ENCODE assay signal across 20 cellular contexts in genomic region chr11:34206598-34207300, GRCh38.
DNase-seq lines count a peak whose midpoint lies in the region; FAIRE-seq and TF ChIP-seq lines count a peak whose summit lies in the region.
"Had no signal": no experiment of that assay in that cellular context is flagged by ENCODE, and none has a peak within 500 bp of the region (broad histone marks: within the 10 kb centered on the region; RNA-seq: fewer than 3 reads in every experiment).

No MANE protein-coding gene starts in this region.

- peak overlapping the region; percentile 73 for H3K27ac ChIP-seq in endodermal cell (ENCODE audit: low read depth, low read length)
- no peak overlapping the region for H3K27ac ChIP-seq in neural progenitor cell
- H3K27ac ChIP-seq: C4-2B, prostate gland, thyroid gland had no signal

- H3K9me3 ChIP-seq in endodermal cell (ENCODE audit: control insufficient read depth, low read length) (no peaks in the 10 kb centered on the region), neural progenitor cell (ENCODE audit: low read depth) (no peaks in the 10 kb centered on the region)
- H3K9me3 ChIP-seq: prostate gland, thyroid gland had no signal

- DNase-seq in GDM1 (lab: John Stamatoyannopoulos, UW) (peak; percentile 26), NCI-H69 (lab: John Stamatoyannopoulos, UW) (peak; percentile 52), endodermal cell (no peak), neural progenitor cell (ENCODE audit: low spot score) (peak; percentile 55), NCI-H1105 treated with DMSO at 0.1 percent for 48 hours (lab: John Stamatoyannopoulos, UW) (no peak), AML-193 (lab: John Stamatoyannopoulos, UW) (no peak), D721Med (ENCODE audit: insufficient read length, low spot score) (no peak), activated gamma-delta T cell (lab: John Stamatoyannopoulos, UW) (no peak)
- DNase-seq: activated CD4-positive, alpha-beta T cell treated with anti-CD3 and anti-CD28 coated beads for 4 hours; aorta; immature natural killer cell; midbrain; NCI-H1092; NCI-H226; PC-9; T-helper 1 cell; thyroid gland had no signal

- H3K4me3 Mint-ChIP-seq in endodermal cell = no peak overlapping the region
- H3K4me3 Mint-ChIP-seq in neural progenitor cell = peak overlapping the region; percentile 9
- H3K4me3 Mint-ChIP-seq: immature natural killer cell had no signal

- H3K27me3 ChIP-seq in endodermal cell (ENCODE audit: control insufficient read depth, insufficient read depth, low read length, poor library complexity, severe bottlenecking) (no peaks in the 10 kb centered on the region), neural progenitor cell (no peaks in the 10 kb centered on the region)
- H3K27me3 ChIP-seq: thyroid gland had no signal

- FAIRE-seq in D721Med (lab: Jason Lieb, UNC) = no peak
- FAIRE-seq: frontal cortex had no signal

- H3K4me3 ChIP-seq in endodermal cell (ENCODE audit: low read length) = no peak overlapping the region
- no peak overlapping the region for H3K4me3 ChIP-seq in neural progenitor cell
- H3K4me3 ChIP-seq: PC-9, prostate gland, thyroid gland had no signal

- WGBS in endodermal cell (ENCODE audit: insufficient coverage in 1 of 2, insufficient read length in 1 of 2), 2 experiments = 59 to 70% methylated on average over 2 to 6 of the region's 6 CpGs

- H3K4me2 ChIP-seq in neural progenitor cell = peak overlapping the region; percentile 43
- H3K4me2 ChIP-seq: PC-9 had no signal

- H3K4me1 Mint-ChIP-seq in endodermal cell (peaks cover 18% of the 10 kb centered on the region), neural progenitor cell (peaks cover 57% of the 10 kb centered on the region)

- peak overlapping the region; percentile 30 for H2AFZ ChIP-seq in neural progenitor cell (replicated peaks)
- H2AFZ ChIP-seq: PC-9 had no signal

- no peak overlapping the region for H3K27ac Mint-ChIP-seq in endodermal cell
- H3K27ac Mint-ChIP-seq in neural progenitor cell = peak overlapping the region; percentile 67

- H3K9ac ChIP-seq in endodermal cell (ENCODE audit: extremely low read depth, low read length, poor library complexity, severe bottlenecking) (no peak overlapping the region), neural progenitor cell (no peak overlapping the region)

- H3F3A ChIP-seq in neural progenitor cell (ENCODE audit: low read depth) = peaks cover 11% of the 10 kb centered on the region

- peaks cover 12% of the 10 kb centered on the region for H3K36me3 ChIP-seq in endodermal cell (ENCODE audit: control insufficient read depth, insufficient read depth, low read length)
- H3K36me3 ChIP-seq in neural progenitor cell = no peaks in the 10 kb centered on the region
- H3K36me3 ChIP-seq: prostate gland, thyroid gland had no signal

- no peak for TF ChIP-seq CTCF in endodermal cell (conservative IDR thresholded peaks at IDR 0.05)
- no peak for TF ChIP-seq CTCF in neural progenitor cell (IDR thresholded peaks at IDR 0.05)
- no peak for TF ChIP-seq CTCF in D721Med (IDR thresholded peaks at IDR 0.05; ENCODE audit: insufficient read depth, missing control alignments)

- no peaks in the 10 kb centered on the region for H3K9me3 Mint-ChIP-seq in endodermal cell
- no peaks in the 10 kb centered on the region for H3K9me3 Mint-ChIP-seq in neural progenitor cell
- H3K9me3 Mint-ChIP-seq: immature natural killer cell had no signal

- no peaks in the 10 kb centered on the region for H3K79me2 ChIP-seq in neural progenitor cell (ENCODE audit: low read depth)

- no peaks in the 10 kb centered on the region for H4K20me1 ChIP-seq in neural progenitor cell (ENCODE audit: low read depth)

- H3K27me3 Mint-ChIP-seq in endodermal cell (ENCODE audit: insufficient read depth) (peaks cover 6% of the 10 kb centered on the region), neural progenitor cell (ENCODE audit: insufficient read depth, low read depth) (peaks cover 2% of the 10 kb centered on the region)

- H3K36me3 Mint-ChIP-seq in endodermal cell (ENCODE audit: low read depth) (no peaks in the 10 kb centered on the region), neural progenitor cell (no peaks in the 10 kb centered on the region)
- H3K36me3 Mint-ChIP-seq: immature natural killer cell had no signal

- H3K4me1 ChIP-seq in endodermal cell (ENCODE audit: control insufficient read depth, insufficient read depth, low read length) = peaks cover 6% of the 10 kb centered on the region
- H3K4me1 ChIP-seq in neural progenitor cell = peaks cover 15% of the 10 kb centered on the region
- H3K4me1 ChIP-seq: prostate gland had no signal

Comparison
In these comparisons a context has a peak if more than half of its experiments do, and no peak if none do; other contexts are left out.
1. DNase-seq: peak in GDM1 (single experiment), NCI-H69 (single experiment) and neural progenitor cell (single experiment); none in endodermal cell (single experiment), NCI-H1105 treated with DMSO at 0.1 percent for 48 hours (single experiment), AML-193 (0 of 2), D721Med (single experiment) and activated gamma-delta T cell (single experiment).